Comparison of ENCODE assay signal across 2 cellular contexts in genomic region chrX:17473021-17473420, GRCh38.
TF ChIP-seq lines count a peak whose summit lies in the region.

No MANE protein-coding gene starts in this region.

TF ChIP-seq in A549, 52 proteins besides CTCF, POLR2A, EP300 and RAD21:
- TF ChIP-seq BCL3 (IDR thresholded peaks at IDR 0.05) (no peak), FOSL2 (IDR thresholded peaks at IDR 0.05) (no peak), FOSL2 (CRISPR knock-in tag; IDR thresholded peaks at IDR 0.05) (no peak), NFE2L2 (conservative IDR thresholded peaks at IDR 0.05; ENCODE audit: low read length) (no peak), RARB (CRISPR knock-in tag; IDR thresholded peaks at IDR 0.05) (no peak), CHD4 (IDR thresholded peaks at IDR 0.05; ENCODE audit: borderline replicate concordance) (no peak), TFCP2L1 (CRISPR knock-in tag; IDR thresholded peaks at IDR 0.05) (no peak), MAFK (IDR thresholded peaks at IDR 0.05; ENCODE audit: partially characterized antibody) (no peak), REST (IDR thresholded peaks at IDR 0.05) (no peak), MYC (IDR thresholded peaks at IDR 0.05; ENCODE audit: borderline replicate concordance, low read length) (no peak), RNF2 (IDR thresholded peaks at IDR 0.05; ENCODE audit: borderline replicate concordance, low read depth) (no peak), NPAS2 (CRISPR knock-in tag; IDR thresholded peaks at IDR 0.05; ENCODE audit: borderline replicate concordance) (no peak), ZFP36 (IDR thresholded peaks at IDR 0.05; ENCODE audit: borderline replicate concordance, partially characterized antibody) (no peak), HEYL (CRISPR knock-in tag; IDR thresholded peaks at IDR 0.05) (no peak), SREBF2 (IDR thresholded peaks at IDR 0.05) (no peak), ELK1 (IDR thresholded peaks at IDR 0.05; ENCODE audit: low read depth, low read length) (no peak), EHMT2 (IDR thresholded peaks at IDR 0.05; ENCODE audit: low read depth) (no peak)
TF ChIP-seq in A549: peak in this region for 0.

TF ChIP-seq in H1, 55 proteins besides CTCF, POLR2A, EP300 and RAD21 (continued from another document):
- TF ChIP-seq CTBP2 (IDR thresholded peaks at IDR 0.05; ENCODE audit: borderline replicate concordance, insufficient read depth, insufficient read length, low read length), result no peak
- TF ChIP-seq TAF7 (optimal IDR thresholded peaks at IDR 0.05; ENCODE audit: borderline replicate concordance, low read depth, low read length), result no peak
- no peak for TF ChIP-seq KDM4A (IDR thresholded peaks at IDR 0.05; ENCODE audit: low read depth, low read length, severe bottlenecking)
- no peak for TF ChIP-seq CEBPB (IDR thresholded peaks at IDR 0.05; ENCODE audit: low read depth, low read length)
- TF ChIP-seq MAFK (IDR thresholded peaks at IDR 0.05; ENCODE audit: low read depth, low read length), result no peak
- TF ChIP-seq USF2 (IDR thresholded peaks at IDR 0.05; ENCODE audit: low read length), result no peak
- no peak for TF ChIP-seq KDM1A (IDR thresholded peaks at IDR 0.05; ENCODE audit: borderline replicate concordance, low read length)
- no peak for TF ChIP-seq ZNF274 (IDR thresholded peaks at IDR 0.05; ENCODE audit: borderline replicate concordance, extremely low read depth, low read length)
- no peak for TF ChIP-seq SIRT6 (IDR thresholded peaks at IDR 0.05; ENCODE audit: low read length)
- no peak for TF ChIP-seq GTF2F1 (IDR thresholded peaks at IDR 0.05; ENCODE audit: borderline replicate concordance, low read depth, low read length)
- no peak for TF ChIP-seq SP4 (IDR thresholded peaks at IDR 0.05; ENCODE audit: low read length)
- no peak for TF ChIP-seq BACH1 (IDR thresholded peaks at IDR 0.05; ENCODE audit: low read length)
- TF ChIP-seq TCF12 (IDR thresholded peaks at IDR 0.05; ENCODE audit: low read depth, low read length), result no peak
- TF ChIP-seq GABPA (IDR thresholded peaks at IDR 0.05; ENCODE audit: borderline replicate concordance, insufficient read depth, low read length), result no peak
- TF ChIP-seq SP1 (IDR thresholded peaks at IDR 0.05; ENCODE audit: low read depth, low read length), result no peak
